Comparison of ENCODE assay signal across 7 cellular contexts in the genomic region with DNA sequence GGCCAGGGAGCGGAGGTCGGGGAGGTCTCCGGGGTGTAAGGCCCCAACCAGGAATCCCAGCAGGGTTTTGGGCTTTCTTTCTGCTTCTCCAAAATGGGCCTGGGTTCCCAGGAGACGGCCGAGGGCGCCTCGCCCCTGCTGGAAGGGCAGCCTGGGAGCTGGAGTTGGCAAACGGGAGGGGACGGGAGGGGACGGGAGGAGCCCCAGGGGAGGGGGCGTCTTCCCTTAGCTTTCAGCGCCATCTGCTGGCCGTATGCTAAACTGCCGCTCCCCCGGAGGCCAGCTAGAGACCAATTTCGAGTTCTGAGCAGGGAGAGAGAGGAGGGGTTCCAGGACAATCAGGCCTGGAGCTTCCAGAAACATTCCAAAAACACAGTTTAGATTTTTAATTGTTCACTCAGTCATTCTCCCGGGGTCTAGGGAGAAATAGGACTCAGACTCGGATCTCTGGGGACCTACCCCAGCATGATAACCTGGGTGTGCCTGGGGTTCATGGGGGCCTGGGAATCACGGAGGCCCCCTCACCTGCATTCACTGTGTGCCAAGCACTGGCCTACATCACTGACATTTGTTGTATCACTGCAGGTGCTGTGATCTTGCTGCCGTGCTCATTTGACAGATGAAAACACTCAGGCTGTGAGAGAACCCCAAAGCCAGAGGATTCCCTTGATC. TPM values are rescaled to one million over a fixed set of nuclear protein-coding genes. Genes with fewer than 3 reads are reported as not detected.
DNase-seq lines count a peak whose midpoint lies in the region; ATAC-seq, FAIRE-seq and TF ChIP-seq lines count a peak whose summit lies in the region.

No MANE protein-coding gene starts in this region.

- H3K4me2 ChIP-seq in hepatocyte (peak overlapping the region; percentile 75), skeletal muscle satellite cell (ENCODE audit: low read length) (peak overlapping the region; percentile 64)

- no peaks in the 10 kb centered on the region for H3K9me2 ChIP-seq in hepatocyte (replicated peaks; ENCODE audit: insufficient read depth)

- H3K4me1 ChIP-seq in hepatocyte (ENCODE audit: insufficient read depth) (no peaks in the 10 kb centered on the region), skeletal muscle satellite cell (ENCODE audit: control insufficient read depth, insufficient read depth, low read length) (peaks cover 3% of the 10 kb centered on the region)

- FAIRE-seq in GM12891 (lab: Jason Lieb, UNC): peak; percentile 82

- ATAC-seq in HG02973 (IDR thresholded peaks at IDR 0.05; ENCODE audit: unreplicated experiment): no peak

- no peak overlapping the region for H3K27ac ChIP-seq in hepatocyte

- peak overlapping the region; percentile 59 for H2AFZ ChIP-seq in hepatocyte

- no peak overlapping the region for H3K9ac ChIP-seq in skeletal muscle satellite cell (ENCODE audit: low read depth, low read length)

- DNase-seq in GM12891 (ENCODE audit: insufficient read length, low spot score) (peak; percentile 70), NCI-H1694 (lab: John Stamatoyannopoulos, UW) (peak; percentile 81), T-helper 22 cell (ENCODE audit: low read depth) (peak; percentile 47), anterior cingulate cortex (lab: John Stamatoyannopoulos, UW) (peak in 57 of 58 donors; percentile 6 to 91 (median 64)), hepatocyte (ENCODE audit: low spot score) (peak; percentile 90)

- H4K20me1 ChIP-seq in hepatocyte (ENCODE audit: insufficient read depth, poor library complexity, severe bottlenecking): no peaks in the 10 kb centered on the region

- H3K36me3 ChIP-seq in hepatocyte (replicated peaks; ENCODE audit: insufficient read depth, low read depth) (no peaks in the 10 kb centered on the region), skeletal muscle satellite cell (ENCODE audit: insufficient read depth, low read length) (no peaks in the 10 kb centered on the region)

- no peaks in the 10 kb centered on the region for H3K79me2 ChIP-seq in hepatocyte

- peak; percentile 98 for TF ChIP-seq CTCF in hepatocyte (IDR thresholded peaks at IDR 0.05; ENCODE audit: poor library complexity)

- H3K27me3 ChIP-seq in hepatocyte (peaks cover 15% of the 10 kb centered on the region), skeletal muscle satellite cell (ENCODE audit: control insufficient read depth, insufficient read depth, low read length) (peaks cover 25% of the 10 kb centered on the region)

- H3K4me3 ChIP-seq in hepatocyte (no peak overlapping the region), skeletal muscle satellite cell (ENCODE audit: low read length) (peak overlapping the region; percentile 51)

- TF ChIP-seq POLR2A in GM12891 (IDR thresholded peaks at IDR 0.05; ENCODE audit: low read depth, low read length): no peak

- 20% methylated on average over 13 of the region's 20 CpGs for WGBS in hepatocyte (ENCODE audit: low lambda C conversion rate, missing lambda C conversion rate)

- H3K9me3 ChIP-seq in hepatocyte (ENCODE audit: low read depth) (no peaks in the 10 kb centered on the region), skeletal muscle satellite cell (replicated peaks; ENCODE audit: low read length) (no peaks in the 10 kb centered on the region)

TF ChIP-seq in GM12891, 5 proteins besides CTCF, POLR2A, EP300 and RAD21:
- TF ChIP-seq POLR2AphosphoS5 (IDR thresholded peaks at IDR 0.05; ENCODE audit: low read depth, low read length) (no peak), TAF1 (IDR thresholded peaks at IDR 0.05; ENCODE audit: low read depth, low read length) (no peak), PAX5 (IDR thresholded peaks at IDR 0.05; ENCODE audit: insufficient read depth, low read length, severe bottlenecking) (no peak), POU2F2 (IDR thresholded peaks at IDR 0.05; ENCODE audit: low read depth, low read length) (peak; percentile 76; the same call in 1 of the 2 replicates)
TF ChIP-seq in GM12891: peak in this region for 1.

RNA-seq across cellular contexts. Expression of a gene that starts 23.0 kb away (rescaled TPM):
- 4.8 TPM for polyA plus RNA-seq in GM12891 (2012; ENCODE audit: low read depth, missing spikeins)
- 13.7 and 16.4 TPM in 2 replicates for total RNA-seq in hepatocyte
- polyA plus RNA-seq in hepatocyte: 11.1 and 14.9 TPM in 2 replicates
- 10.7 and 12.4 TPM in 2 replicates for total RNA-seq in skeletal muscle satellite cell (2012; rRNA removed)
